Comparison of ENCODE assay signal across 37 cellular contexts in the genomic region with DNA sequence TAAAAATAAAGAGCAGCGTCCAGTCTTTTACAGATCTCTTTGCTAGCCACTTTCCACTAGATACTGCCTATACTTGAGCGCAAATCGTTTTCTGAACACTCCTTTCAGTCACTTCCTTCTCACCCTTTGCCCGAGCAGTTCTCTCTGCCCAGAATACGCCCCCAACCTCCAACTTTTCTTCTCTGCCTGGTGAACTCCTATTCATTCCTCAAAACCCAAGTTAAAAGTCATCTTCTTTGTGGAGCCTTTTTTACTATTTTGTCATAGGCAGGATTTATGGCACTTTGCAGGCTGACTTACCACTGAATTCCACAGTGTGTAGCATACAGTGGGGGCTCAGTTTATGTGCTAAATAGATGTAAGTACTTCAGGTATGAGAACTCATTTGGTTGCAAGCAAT. TPM values are rescaled to one million over a fixed set of nuclear protein-coding genes. Genes with fewer than 3 reads are reported as not detected.
"Had no signal": no experiment of that assay in that cellular context is flagged by ENCODE, and none has a peak within 500 bp of the region (broad histone marks: within the 10 kb centered on the region; RNA-seq: fewer than 3 reads in every experiment).

No MANE protein-coding gene starts in this region.

- ATAC-seq: activated T-cell treated with anti-CD3 and anti-CD28 coated beads, Interleukin-2, amount 50 U/mL, for 4 hours; activated T-cell treated with anti-CD3 and anti-CD28 coated beads, Interleukin-2, amount 50 U/mL, for 72 hours; activated T-helper 17 cell treated with anti-CD3 and anti-CD28 coated beads, Interleukin-2, amount 50 U/mL, for 72 hours; body of pancreas had no signal

- H3K27me3 ChIP-seq: adrenal gland had no signal

- H3K36me3 Mint-ChIP-seq: activated CD4-positive, alpha-beta memory T cell treated with anti-CD3 and anti-CD28 coated beads for 36 hours; activated naive CD4-positive, alpha-beta T cell treated with anti-CD3 and anti-CD28 coated beads, Interleukin-2, amount 50 U/mL, for 72 hours; activated naive CD8-positive, alpha-beta T cell treated with anti-CD3 and anti-CD28 coated beads for 36 hours had no signal

- H3K4me1 Mint-ChIP-seq: activated T-helper 17 cell treated with anti-CD3 and anti-CD28 coated beads, Interleukin-2, amount 50 U/mL, for 72 hours had no signal

- H3K9me3 ChIP-seq: adrenal gland, body of pancreas, breast epithelium had no signal

- H3K27ac ChIP-seq: adrenal gland, body of pancreas, brain microvascular endothelial cell, breast epithelium, VCaP had no signal

- H3K4me3 ChIP-seq: adrenal gland, body of pancreas, breast epithelium had no signal

- H3K27ac Mint-ChIP-seq: activated B cell treated with CpG ODN at 0.5 μM for 24 hours; activated CD4-positive, alpha-beta memory T cell treated with anti-CD3 and anti-CD28 coated beads for 36 hours; activated CD4-positive, alpha-beta T cell treated with anti-CD3 and anti-CD28 coated beads, Interleukin-2, amount 10 ng/mL, durations not matched to agents 24 days and 14 days; activated naive CD4-positive, alpha-beta T cell treated with anti-CD3 and anti-CD28 coated beads for 36 hours; activated naive CD4-positive, alpha-beta T cell treated with anti-CD3 and anti-CD28 coated beads, Interleukin-2, amount 50 U/mL, for 72 hours; activated naive CD8-positive, alpha-beta T cell treated with anti-CD3 and anti-CD28 coated beads for 36 hours; activated T-cell treated with anti-CD3 and anti-CD28 coated beads, Interleukin-2, amount 50 U/mL, for 72 hours; activated T-helper 1 cell treated with anti-CD3 and anti-CD28 coated beads, Interleukin-12 subunit alpha, Interleukin-12 subunit beta, Interleukin-2, Interleukin-4 antibody, amounts not matched to agents 30 ng/mL and 10 ng/mL and 1 ng/mL, durations not matched to agents 14 hours and 24 hours and 36 hours; activated T-helper 17 cell treated with anti-CD3 and anti-CD28 coated beads, Interleukin-2, amount 50 U/mL, for 72 hours; T-helper 1 cell treated with Interleukin-12 subunit alpha and Interleukin-12 subunit beta and Interleukin-4 antibody, amounts not matched to agents 30 μg/mL and 1 μg/mL, for 36 hours; T-helper 2 cell treated with Interferon-gamma antibody and Interleukin-4, amounts not matched to agents 5 μg/mL and 100 μg/mL, for 36 hours had no signal

- H3K4me3 Mint-ChIP-seq: activated B cell treated with CpG ODN at 0.5 μM for 24 hours; activated CD4-positive, alpha-beta memory T cell treated with anti-CD3 and anti-CD28 coated beads for 36 hours; activated CD4-positive, alpha-beta T cell treated with anti-CD3 and anti-CD28 coated beads, Interleukin-2, amount 10 ng/mL, durations not matched to agents 24 days and 14 days; activated CD8-positive, alpha-beta T cell treated with anti-CD3 and anti-CD28 coated beads for 36 hours; activated naive CD4-positive, alpha-beta T cell treated with anti-CD3 and anti-CD28 coated beads for 36 hours; activated naive CD8-positive, alpha-beta T cell treated with anti-CD3 and anti-CD28 coated beads for 36 hours; activated T-cell treated with anti-CD3 and anti-CD28 coated beads, Interleukin-2, amount 50 U/mL, for 4 hours; activated T-cell treated with anti-CD3 and anti-CD28 coated beads, Interleukin-2, amount 50 U/mL, for 72 hours; activated T-helper 1 cell treated with anti-CD3 and anti-CD28 coated beads, Interleukin-12 subunit alpha, Interleukin-12 subunit beta, Interleukin-2, Interleukin-4 antibody, amounts not matched to agents 30 ng/mL and 10 ng/mL and 1 ng/mL, durations not matched to agents 14 hours and 24 hours and 36 hours; activated T-helper 17 cell treated with anti-CD3 and anti-CD28 coated beads, Interleukin-2, amount 50 U/mL, for 72 hours; T-helper 1 cell treated with Interleukin-12 subunit alpha and Interleukin-12 subunit beta and Interleukin-4 antibody, amounts not matched to agents 30 μg/mL and 1 μg/mL, for 36 hours; T-helper 2 cell treated with Interferon-gamma antibody and Interleukin-4, amounts not matched to agents 5 μg/mL and 100 μg/mL, for 36 hours had no signal

- DNase-seq: activated B cell treated with CpG ODN at 0.5 μM for 24 hours; activated CD4-positive, alpha-beta memory T cell treated with anti-CD3 and anti-CD28 coated beads for 36 hours; activated CD4-positive, alpha-beta T cell treated with anti-CD3 and anti-CD28 coated beads for 4 hours; activated CD4-positive, alpha-beta T cell treated with anti-CD3 and anti-CD28 coated beads, Interleukin-2, amount 10 ng/mL, durations not matched to agents 24 days and 14 days; activated CD4-positive, alpha-beta T cell treated with anti-CD3 and anti-CD28 coated beads, Interleukin-2, amount 50 U/mL, for 1 hour; activated CD4-positive, alpha-beta T cell treated with anti-CD3 and anti-CD28 coated beads, Interleukin-2, amount 50 U/mL, for 4 hours; activated CD4-positive, CD25-positive, alpha-beta regulatory T cell treated with anti-CD3 and anti-CD28 coated beads, Interleukin-2, amount 50 U/mL, for 72 hours; activated CD8-positive, alpha-beta memory T cell treated with anti-CD3 and anti-CD28 coated beads, Interleukin-2, amount 50 U/mL, for 4 hours; activated CD8-positive, alpha-beta T cell treated with anti-CD3 and anti-CD28 coated beads for 36 hours; activated effector memory CD4-positive, alpha-beta T cell treated with anti-CD3 and anti-CD28 coated beads, Interleukin-2, amount 50 U/mL, for 16 hours; activated gamma-delta T cell treated with Interleukin-2 at 50 U/mL for 16 hours; activated naive CD4-positive, alpha-beta T cell; activated naive CD4-positive, alpha-beta T cell treated with anti-CD3 and anti-CD28 coated beads for 36 hours; activated naive CD8-positive, alpha-beta T cell treated with anti-CD3 and anti-CD28 coated beads for 36 hours; activated T-cell treated with anti-CD3 and anti-CD28 coated beads for 4 hours; activated T-cell treated with anti-CD3 and anti-CD28 coated beads, Interleukin-2, amount 50 U/mL, for 1 hour; activated T-cell treated with anti-CD3 and anti-CD28 coated beads, Interleukin-2, amount 50 U/mL, for 4 hours; activated T-cell treated with anti-CD3 and anti-CD28 coated beads, Interleukin-2, amount 50 U/mL, for 72 hours; adrenal gland; amniotic stem cell; aorta; body of pancreas; brain microvascular endothelial cell; central memory CD4-positive, alpha-beta T cell; T-helper 1 cell; T-helper 2 cell; T-helper 9 cell had no signal

- H3K36me3 ChIP-seq: adrenal gland, brain microvascular endothelial cell, breast epithelium had no signal

- H3K9me3 Mint-ChIP-seq: activated CD4-positive, alpha-beta memory T cell treated with anti-CD3 and anti-CD28 coated beads for 36 hours; activated CD4-positive, alpha-beta T cell treated with anti-CD3 and anti-CD28 coated beads, Interleukin-2, amount 10 ng/mL, durations not matched to agents 24 days and 14 days; activated CD8-positive, alpha-beta T cell treated with anti-CD3 and anti-CD28 coated beads for 36 hours; activated naive CD4-positive, alpha-beta T cell treated with anti-CD3 and anti-CD28 coated beads for 36 hours; activated naive CD4-positive, alpha-beta T cell treated with anti-CD3 and anti-CD28 coated beads, Interleukin-2, amount 50 U/mL, for 72 hours; activated naive CD8-positive, alpha-beta T cell treated with anti-CD3 and anti-CD28 coated beads for 36 hours; activated T-cell treated with anti-CD3 and anti-CD28 coated beads, Interleukin-2, amount 50 U/mL, for 4 hours; activated T-cell treated with anti-CD3 and anti-CD28 coated beads, Interleukin-2, amount 50 U/mL, for 72 hours; activated T-helper 1 cell treated with anti-CD3 and anti-CD28 coated beads, Interleukin-12 subunit alpha, Interleukin-12 subunit beta, Interleukin-2, Interleukin-4 antibody, amounts not matched to agents 30 ng/mL and 10 ng/mL and 1 ng/mL, durations not matched to agents 14 hours and 24 hours and 36 hours; activated T-helper 17 cell treated with anti-CD3 and anti-CD28 coated beads, Interleukin-2, amount 50 U/mL, for 72 hours; T-helper 1 cell treated with Interleukin-12 subunit alpha and Interleukin-12 subunit beta and Interleukin-4 antibody, amounts not matched to agents 30 μg/mL and 1 μg/mL, for 36 hours; T-helper 2 cell treated with Interferon-gamma antibody and Interleukin-4, amounts not matched to agents 5 μg/mL and 100 μg/mL, for 36 hours had no signal

RNA-seq across cellular contexts. Expression of a gene that starts 4.0 kb away (rescaled TPM):
- total RNA-seq: activated B cell treated with CpG ODN at 0.5 μM for 24 hours; activated CD4-positive, alpha-beta memory T cell treated with anti-CD3 and anti-CD28 coated beads for 36 hours; activated CD4-positive, alpha-beta T cell treated with anti-CD3 and anti-CD28 coated beads, Interleukin-2, amount 10 ng/mL, durations not matched to agents 24 days and 14 days; activated CD8-positive, alpha-beta memory T cell treated with anti-CD3 and anti-CD28 coated beads for 36 hours; activated CD8-positive, alpha-beta T cell treated with anti-CD3 and anti-CD28 coated beads for 36 hours; activated naive CD4-positive, alpha-beta T cell treated with anti-CD3 and anti-CD28 coated beads for 36 hours; activated naive CD4-positive, alpha-beta T cell treated with anti-CD3 and anti-CD28 coated beads, Interleukin-2, amount 50 U/mL, for 72 hours; activated naive CD8-positive, alpha-beta T cell treated with anti-CD3 and anti-CD28 coated beads for 36 hours; activated T-cell treated with anti-CD3 and anti-CD28 coated beads, Interleukin-2, amount 50 U/mL, for 4 hours; activated T-helper 1 cell treated with anti-CD3 and anti-CD28 coated beads, Interleukin-12 subunit alpha, Interleukin-12 subunit beta, Interleukin-2, Interleukin-4 antibody, amounts not matched to agents 30 ng/mL and 10 ng/mL and 1 ng/mL, durations not matched to agents 14 hours and 24 hours and 36 hours; activated T-helper 17 cell treated with anti-CD3 and anti-CD28 coated beads, Interleukin-2, amount 50 U/mL, for 72 hours; adrenal gland; aorta; body of pancreas; breast epithelium; cardiac septum; cerebellum had no signal
